In genomic region chr22:31212783-31213626, GRCh38 we compare ENCODE assay signal across 8 cellular contexts.
DNase-seq lines count a peak whose midpoint lies in the region; ATAC-seq and TF ChIP-seq lines count a peak whose summit lies in the region.

No MANE protein-coding gene starts in this region.

- TF ChIP-seq CTCF in GM13977 (IDR thresholded peaks at IDR 0.05; ENCODE audit: extremely low read depth, insufficient read depth, missing control alignments) (no peak), fibroblast of pulmonary artery (IDR thresholded peaks at IDR 0.05; ENCODE audit: low read length, missing control alignments) (no peak)

- in situ Hi-C loops in GM13977 (cut with MboI; ENCODE audit: low pct_unique_long_range_greater_than_20kb, low sequenced_read_pairs, unreplicated experiment): no loop called here

- ATAC-seq in SK-N-SH treated with all-trans-retinoic acid at 6 μM for 48 hours (peak; percentile 19), HG03457 (IDR thresholded peaks at IDR 0.05; ENCODE audit: unreplicated experiment) (no peak)

- peak; percentile 33 for DNase-seq in GM13977 (ENCODE audit: low spot score)
- DNase-seq in fibroblast of pulmonary artery (ENCODE audit: low read depth): no peak
- no peak for DNase-seq in skeletal muscle cell (ENCODE audit: low read depth)
- DNase-seq in NCI-H446 (lab: John Stamatoyannopoulos, UW): no peak
- no peak for DNase-seq in HK-2 (ENCODE audit: unreplicated experiment)
- DNase-seq in NCI-H524 (lab: John Stamatoyannopoulos, UW): no peak

- H3K4me3 ChIP-seq in fibroblast of pulmonary artery (replicated peaks; ENCODE audit: low read depth, low read length) (peak overlapping the region; percentile 83), skeletal muscle cell (ENCODE audit: low read depth, low read length) (peak overlapping the region; percentile 89)

TF ChIP-seq in SK-N-SH treated with all-trans-retinoic acid at 6 μM for 48 hours, 23 proteins besides CTCF, POLR2A, EP300 and RAD21:
- TF ChIP-seq ZNF8 (CRISPR knock-in tag; IDR thresholded peaks at IDR 0.05) (no peak), CSDC2 (CRISPR knock-in tag; IDR thresholded peaks at IDR 0.05) (no peak), TOX (CRISPR knock-in tag; IDR thresholded peaks at IDR 0.05; ENCODE audit: borderline replicate concordance) (no peak), GLIS3 (CRISPR knock-in tag; IDR thresholded peaks at IDR 0.05) (no peak), CSRNP3 (CRISPR knock-in tag; IDR thresholded peaks at IDR 0.05) (no peak), RARB (CRISPR knock-in tag; IDR thresholded peaks at IDR 0.05) (no peak), ZFP30 (CRISPR knock-in tag; IDR thresholded peaks at IDR 0.05) (no peak), PATZ1 (CRISPR knock-in tag; IDR thresholded peaks at IDR 0.05; ENCODE audit: borderline replicate concordance) (no peak), CREB5 (CRISPR knock-in tag; IDR thresholded peaks at IDR 0.05; ENCODE audit: low read depth) (no peak), PPARA (CRISPR knock-in tag; IDR thresholded peaks at IDR 0.05; ENCODE audit: borderline replicate concordance) (no peak), ZC3H10 (CRISPR knock-in tag; IDR thresholded peaks at IDR 0.05) (no peak), ARNTL (CRISPR knock-in tag; IDR thresholded peaks at IDR 0.05; ENCODE audit: borderline replicate concordance, low read depth) (no peak), ISL1 (CRISPR knock-in tag; IDR thresholded peaks at IDR 0.05) (no peak), OSR1 (CRISPR knock-in tag; IDR thresholded peaks at IDR 0.05) (no peak), TSHZ2 (CRISPR knock-in tag; IDR thresholded peaks at IDR 0.05) (no peak), ZNF565 (CRISPR knock-in tag; conservative IDR thresholded peaks at IDR 0.05; ENCODE audit: low read depth) (no peak), BACH2 (CRISPR knock-in tag; IDR thresholded peaks at IDR 0.05; ENCODE audit: borderline replicate concordance) (no peak), POU6F1 (CRISPR knock-in tag; IDR thresholded peaks at IDR 0.05; ENCODE audit: borderline replicate concordance, low read depth) (no peak)
